In genomic region chr9:136363106-136363605, GRCh38 we compare ENCODE assay signal across 8 cellular contexts. TPM values are rescaled to one million over a fixed set of nuclear protein-coding genes. Genes with fewer than 3 reads are reported as not detected.
DNase-seq lines count a peak whose midpoint lies in the region; ATAC-seq, FAIRE-seq and TF ChIP-seq lines count a peak whose summit lies in the region.

No MANE protein-coding gene starts in this region.

- H3K27ac ChIP-seq in pancreas, result peak overlapping the region; percentile 74 to 83 (median 80)
- H3K27ac ChIP-seq in thyroid gland, result peak overlapping the region; percentile 52 to 76 (median 65)

- H3K36me3 ChIP-seq in pancreas (no peaks in the 10 kb centered on the region), thyroid gland (no peaks in the 10 kb centered on the region)

- H3K27ac Mint-ChIP-seq in activated naive CD8-positive, alpha-beta T cell, result peak overlapping the region; percentile 58
- H3K27ac Mint-ChIP-seq in glutamatergic neuron (ENCODE audit: unreplicated experiment), result peak overlapping the region; percentile 75

- ATAC-seq in SK-N-SH treated with all-trans-retinoic acid at 6 μM for 48 hours, result peak; percentile 85
- ATAC-seq in pancreas, result peak; percentile 84 to 95 (median 93)

- H3K36me3 Mint-ChIP-seq in activated naive CD8-positive, alpha-beta T cell, result no peaks in the 10 kb centered on the region
- H3K36me3 Mint-ChIP-seq in glutamatergic neuron (ENCODE audit: unreplicated experiment), result no peaks in the 10 kb centered on the region

- peak in 1 of 2 donors; percentile 14 for TF ChIP-seq POLR2A in thyroid gland (IDR thresholded peaks at IDR 0.05)

- H3K4me3 ChIP-seq in GM08714 (ENCODE audit: low read length), result peak overlapping the region; percentile 88
- H3K4me3 ChIP-seq in HFF-Myc (replicated peaks; ENCODE audit: low read depth, low read length), result peak overlapping the region; percentile 50
- peak overlapping the region; percentile 74 to 96 (median 87) for H3K4me3 ChIP-seq in pancreas
- peak overlapping the region; percentile 76 to 86 (median 85) for H3K4me3 ChIP-seq in thyroid gland (replicated peaks in 1 of 3)

- H3K4me1 ChIP-seq in pancreas, result peaks cover 0 to 6% (median 5%) of the 10 kb centered on the region in 3 donors
- H3K4me1 ChIP-seq in thyroid gland, result peaks cover 8 to 15% of the 10 kb centered on the region in 2 donors

- no peaks in the 10 kb centered on the region for H3K9me3 Mint-ChIP-seq in activated naive CD8-positive, alpha-beta T cell (ENCODE audit: low read depth)
- peaks cover 13% of the 10 kb centered on the region for H3K9me3 Mint-ChIP-seq in glutamatergic neuron (ENCODE audit: unreplicated experiment)

- TF ChIP-seq CTCF in HFF-Myc (IDR thresholded peaks at IDR 0.05; ENCODE audit: low read depth, low read length, missing control alignments) (no peak), glutamatergic neuron (IDR thresholded peaks at IDR 0.05; ENCODE audit: partially characterized antibody, unreplicated experiment) (no peak), pancreas (IDR thresholded peaks at IDR 0.05) (no peak), thyroid gland (IDR thresholded peaks at IDR 0.05) (no peak)

- H3K9me3 ChIP-seq in pancreas, result no peaks in the 10 kb centered on the region
- no peaks in the 10 kb centered on the region for H3K9me3 ChIP-seq in thyroid gland

- peak overlapping the region; percentile 83 for H3K4me3 Mint-ChIP-seq in activated naive CD8-positive, alpha-beta T cell
- H3K4me3 Mint-ChIP-seq in glutamatergic neuron (ENCODE audit: unreplicated experiment), result peak overlapping the region; percentile 85

- DNase-seq in HFF-Myc (ENCODE audit: extremely low read depth, low read depth) (peak; percentile 78), MV-4-11 (lab: John Stamatoyannopoulos, UW) (peak; percentile 86), glutamatergic neuron (peak; percentile 98), pancreas (peak; percentile 97 to 99 (median 98)), thyroid gland (peak; percentile 94 to 96)

- WGBS in pancreas, 2 donors, result 0 to 1% methylated on average over 36 to 43 of the region's 43 CpGs
- no CpG with 5 or more reads among the region's 43 CpGs for WGBS in thyroid gland, 2 donors

- no peak for FAIRE-seq in pancreas (lab: Jason Lieb, UNC)

- intact Hi-C loops in pancreas (cut with DNase I), result no loop called here
- intact Hi-C loops in thyroid gland (cut with DNase I), result loop anchor here (10.0 kb wide), 1 partner anchor 238 kb away; no protein-coding TSS in a partner anchor

- H3K27me3 ChIP-seq in pancreas, result no peaks in the 10 kb centered on the region
- no peaks in the 10 kb centered on the region for H3K27me3 ChIP-seq in thyroid gland

- H3K4me1 Mint-ChIP-seq in activated naive CD8-positive, alpha-beta T cell (ENCODE audit: low read depth), result peaks cover 5% of the 10 kb centered on the region
- peaks cover 4% of the 10 kb centered on the region for H3K4me1 Mint-ChIP-seq in glutamatergic neuron (ENCODE audit: low read depth, unreplicated experiment)

- H3K27me3 Mint-ChIP-seq in activated naive CD8-positive, alpha-beta T cell, result no peaks in the 10 kb centered on the region
- peaks cover 14% of the 10 kb centered on the region for H3K27me3 Mint-ChIP-seq in glutamatergic neuron (ENCODE audit: unreplicated experiment)

TF ChIP-seq in SK-N-SH treated with all-trans-retinoic acid at 6 μM for 48 hours, 23 proteins besides CTCF, POLR2A, EP300 and RAD21:
- no peak for TF ChIP-seq GLIS3 (CRISPR knock-in tag; IDR thresholded peaks at IDR 0.05)

RNA-seq across cellular contexts. Expression of gene DNLZ, which starts 0.4 kb away (rescaled TPM):
- total RNA-seq in glutamatergic neuron (ENCODE audit: unreplicated experiment) (16.5 TPM), pancreas (10 to 100 TPM; 10.1 to 26.8 (median 14.4) TPM), thyroid gland (10 to 100 TPM; 16.2 to 58.4 (median 23.1) TPM)
- polyA plus RNA-seq in pancreas, result 10 to 100 TPM; 14.1 to 19.4 TPM

RNA-seq across cellular contexts. Expression of gene CARD9, which starts 10.3 kb away (rescaled TPM):
- 4.1 TPM for total RNA-seq in glutamatergic neuron (ENCODE audit: unreplicated experiment)
- total RNA-seq in pancreas, result 1 to 10 TPM in 2 of 6 donors, under 1 TPM in 4; 0.23 to 5.1 (median 0.86) TPM
- 1 to 10 TPM; 1.3 to 2.9 TPM for polyA plus RNA-seq in pancreas
- total RNA-seq in thyroid gland, result 1 to 10 TPM in 1 of 4 donors, under 1 TPM in 3; 0.27 to 1.5 (median 0.74) TPM

RNA-seq across cellular contexts. Expression of gene GPSM1, which starts 35.8 kb away (rescaled TPM):
- 140 TPM for total RNA-seq in glutamatergic neuron (ENCODE audit: unreplicated experiment)
- 10 to 100 TPM in 4 of 6 donors, 1 to 10 TPM in 2; 6.8 to 22.7 (median 11.5) TPM for total RNA-seq in pancreas
- polyA plus RNA-seq in pancreas, result 10 to 100 TPM; 33.7 to 54.4 TPM
- total RNA-seq in thyroid gland, result 10 to 100 TPM in 3 of 4 donors, 1 to 10 TPM in 1; 5.9 to 18.1 (median 12.2) TPM

RNA-seq across cellular contexts. Expression of gene SNAPC4, which starts 36.8 kb away (rescaled TPM):
- total RNA-seq in glutamatergic neuron (ENCODE audit: unreplicated experiment) (22.9 TPM), pancreas (1 to 10 TPM; 3.8 to 6.4 (median 4.7) TPM), thyroid gland (1 to 10 TPM; 7.0 to 8.0 (median 7.5) TPM)
- polyA plus RNA-seq in pancreas, result 10 to 100 TPM; 18.1 to 22.0 TPM

RNA-seq across cellular contexts. Expression of gene ENTR1, which starts 47.3 kb away (rescaled TPM):
- total RNA-seq in glutamatergic neuron (ENCODE audit: unreplicated experiment) (61.2 TPM), pancreas (10 to 100 TPM; 13.8 to 29.1 (median 20.4) TPM), thyroid gland (10 to 100 TPM; 27.9 to 46.1 (median 33.9) TPM)
- 10 to 100 TPM; 34.9 to 36.6 TPM for polyA plus RNA-seq in pancreas

Comparison
In these comparisons a context has a peak if more than half of its experiments do, and no peak if none do; other contexts are left out.
1. Peak in every context shown above with its lines: DNase-seq, ATAC-seq, H3K4me3 ChIP-seq and H3K27ac ChIP-seq.